ENCODE assay signal across 8 cellular contexts in the genomic region with DNA sequence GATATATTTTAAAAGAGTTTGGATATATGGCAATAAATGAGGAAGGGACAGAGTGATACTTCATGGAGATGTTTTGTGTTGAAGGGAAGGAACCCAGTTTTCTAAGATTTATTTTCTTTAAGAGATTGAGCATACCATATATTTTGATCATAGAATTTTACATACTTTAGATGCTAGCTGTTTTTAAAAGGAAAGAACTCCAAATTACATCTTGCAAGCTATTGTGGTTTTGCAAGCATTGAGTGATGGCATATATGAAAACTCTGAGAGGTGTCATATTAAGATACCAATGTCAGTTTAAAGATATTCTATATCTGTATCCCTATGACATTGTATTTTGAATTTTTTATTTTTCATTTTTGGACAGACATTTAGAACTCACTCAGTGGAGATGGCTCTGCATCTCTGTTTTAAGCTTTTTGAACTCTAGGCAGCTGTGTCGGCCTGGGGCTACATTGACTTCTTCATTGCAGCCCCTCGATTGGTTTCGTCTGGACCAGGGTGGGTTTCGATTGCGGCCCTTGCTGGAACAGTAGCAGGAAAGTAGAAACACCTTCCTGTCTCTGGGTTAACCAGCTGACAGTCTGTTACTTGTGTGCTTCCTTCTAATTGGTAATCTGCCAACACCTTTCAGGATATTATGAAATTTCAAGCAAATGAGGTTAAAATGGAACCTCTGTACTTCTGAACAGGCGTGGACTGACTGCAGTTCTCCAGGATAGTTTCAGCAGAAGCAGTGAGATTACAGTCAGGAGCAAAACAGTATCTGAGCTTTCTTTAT. TPM values are rescaled to one million over a fixed set of nuclear protein-coding genes. Genes with fewer than 3 reads are reported as not detected.
DNase-seq lines count a peak whose midpoint lies in the region; ATAC-seq and TF ChIP-seq lines count a peak whose summit lies in the region.

No MANE protein-coding gene starts in this region.

- no peak overlapping the region for H3K4me3 ChIP-seq in A673 (ENCODE audit: low read depth, low read length, poor library complexity, severe bottlenecking)

- no peaks in the 10 kb centered on the region for H3K9me3 ChIP-seq in A673 (ENCODE audit: low read depth, low read length, poor library complexity, severe bottlenecking)

- H3K9me3 Mint-ChIP-seq in activated naive CD8-positive, alpha-beta T cell (ENCODE audit: low read depth): no peaks in the 10 kb centered on the region
- no peaks in the 10 kb centered on the region for H3K9me3 Mint-ChIP-seq in mesothelial cell of epicardium

- H3K36me3 ChIP-seq in A673 (ENCODE audit: insufficient read depth, low read length, poor library complexity, severe bottlenecking): no peaks in the 10 kb centered on the region

- DNase-seq in ELR (ENCODE audit: low read depth) (peak; percentile 43), mesothelial cell of epicardium (ENCODE audit: low spot score in 2 of 2, unreplicated experiment in 2 of 2) (no peak), A673 (ENCODE audit: low spot score) (no peak), hippocampal formation (lab: John Stamatoyannopoulos, UW) (no peak), middle frontal gyrus (ENCODE audit: extremely low spot score, low spot score) (no peak), activated gamma-delta T cell treated with Interleukin-2 at 50 U/mL for 16 hours (no peak)

- H3K36me3 Mint-ChIP-seq in activated naive CD8-positive, alpha-beta T cell: peaks cover 2% of the 10 kb centered on the region
- no peaks in the 10 kb centered on the region for H3K36me3 Mint-ChIP-seq in mesothelial cell of epicardium

- peak overlapping the region; percentile 95 for H3K27ac Mint-ChIP-seq in activated naive CD8-positive, alpha-beta T cell
- peak overlapping the region; percentile 26 for H3K27ac Mint-ChIP-seq in mesothelial cell of epicardium

- no peaks in the 10 kb centered on the region for H3K27me3 ChIP-seq in A673 (replicated peaks; ENCODE audit: insufficient read depth, low read depth, low read length, poor library complexity)

- H3K4me1 ChIP-seq in A673 (ENCODE audit: insufficient read depth, low read length, poor library complexity, severe bottlenecking): peaks cover 28% of the 10 kb centered on the region

- peaks cover 86% of the 10 kb centered on the region for H3K4me1 Mint-ChIP-seq in activated naive CD8-positive, alpha-beta T cell (ENCODE audit: low read depth)
- H3K4me1 Mint-ChIP-seq in mesothelial cell of epicardium: peaks cover 45% of the 10 kb centered on the region

- TF ChIP-seq CTCF in mesothelial cell of epicardium (IDR thresholded peaks at IDR 0.05; ENCODE audit: unreplicated experiment) (no peak), A673 (conservative IDR thresholded peaks at IDR 0.05; ENCODE audit: low read depth, low read length) (no peak)

- no TSS peak for BruUV-seq in A673 (replicated peaks; lab: Mats Ljungman, UMichigan)

- CTCF ChIA-PET in A673 (lab: Charles Lee): no interaction called here

- no peaks in the 10 kb centered on the region for H3K27me3 Mint-ChIP-seq in activated naive CD8-positive, alpha-beta T cell
- no peaks in the 10 kb centered on the region for H3K27me3 Mint-ChIP-seq in mesothelial cell of epicardium (ENCODE audit: low read depth)

- no peak overlapping the region for H3K27ac ChIP-seq in A673 (ENCODE audit: low read depth, low read length, poor library complexity, severe bottlenecking)

- peak overlapping the region; percentile 81 for H3K4me3 Mint-ChIP-seq in activated naive CD8-positive, alpha-beta T cell
- H3K4me3 Mint-ChIP-seq in mesothelial cell of epicardium: no peak overlapping the region

- ATAC-seq in HG03354 (IDR thresholded peaks at IDR 0.05; ENCODE audit: poor library complexity, severe bottlenecking, unreplicated experiment): peak; percentile 40

- POLR2A ChIA-PET in A673 (lab: Charles Lee; ENCODE audit: low non-redundant PET): no interaction called here

- intact Hi-C loops in A673 (cut with micrococcal nuclease; ENCODE audit: unreplicated experiment): no loop called here

RNA-seq across cellular contexts. Expression of gene IGF2R, which starts 14.0 kb away (rescaled TPM):
- 107 to 112 TPM (median 111 TPM) in 3 replicates for total RNA-seq in mesothelial cell of epicardium
- total RNA-seq in A673 (2021): 64.7 and 67.4 TPM in 2 replicates
